ENCODE assay signal across 18 cellular contexts in the genomic region with DNA sequence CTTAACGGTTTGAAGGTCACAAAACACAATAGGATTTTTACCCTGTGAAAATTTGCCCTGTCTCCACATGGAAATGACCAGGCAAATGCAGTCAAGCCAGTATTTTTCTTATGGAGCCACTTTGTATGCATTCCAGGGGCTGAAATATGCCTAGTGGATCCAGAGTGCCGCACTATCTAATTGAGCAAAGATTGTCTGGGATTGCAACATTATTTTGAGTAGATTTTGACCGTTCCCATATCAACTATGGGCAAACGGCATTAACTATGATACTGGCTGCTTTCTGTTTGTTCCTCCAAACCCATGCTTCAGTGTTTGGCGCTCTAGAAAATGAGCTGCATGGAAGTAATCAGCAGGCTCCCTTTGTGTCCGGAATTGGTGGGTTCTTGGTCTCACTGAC.
DNase-seq lines count a peak whose midpoint lies in the region; ATAC-seq, FAIRE-seq and TF ChIP-seq lines count a peak whose summit lies in the region.
"Had no signal": no experiment of that assay in that cellular context is flagged by ENCODE, and none has a peak within 500 bp of the region (broad histone marks: within the 10 kb centered on the region; RNA-seq: fewer than 3 reads in every experiment).

No MANE protein-coding gene starts in this region.

- no peaks in the 10 kb centered on the region for H3K27me3 Mint-ChIP-seq in CD4-positive, CD25-positive, alpha-beta regulatory T cell
- H3K27me3 Mint-ChIP-seq in activated T-helper 17 cell treated with anti-CD3 and anti-CD28 coated beads, Interleukin-2, amount 50 U/mL, for 72 hours = no peaks in the 10 kb centered on the region

- 51 to 65% (median 63%) methylated on average over 6 of the region's 6 CpGs for WGBS in adrenal gland, 4 donors
- whole genome bisulfite sequencing in pancreas, 2 donors = 43 to 44% methylated on average over 6 of the region's 6 CpGs

- TF ChIP-seq POLR2A in adrenal gland (IDR thresholded peaks at IDR 0.05) = no peak

- no peaks in the 10 kb centered on the region for H3K27me3 ChIP-seq in CD4-positive, CD25-positive, alpha-beta regulatory T cell (ENCODE audit: control insufficient read depth, insufficient read depth, low read length)
- H3K27me3 ChIP-seq in adrenal gland = no peaks in the 10 kb centered on the region
- H3K27me3 ChIP-seq in pancreas = no peaks in the 10 kb centered on the region
- H3K27me3 ChIP-seq in ascending aorta = no peaks in the 10 kb centered on the region
- H3K27me3 ChIP-seq: BLaER1 had no signal

- peak overlapping the region in 2 of 3 donors; percentile 49 to 70 for H3K27ac Mint-ChIP-seq in CD4-positive, CD25-positive, alpha-beta regulatory T cell
- H3K27ac Mint-ChIP-seq in activated T-helper 17 cell treated with anti-CD3 and anti-CD28 coated beads, Interleukin-2, amount 50 U/mL, for 72 hours = no peak overlapping the region

- no peaks in the 10 kb centered on the region for H3K9me3 ChIP-seq in CD4-positive, CD25-positive, alpha-beta regulatory T cell (ENCODE audit: control insufficient read depth in 2 of 2, low read length in 2 of 2)
- H3K9me3 ChIP-seq in adrenal gland (replicated peaks in 1 of 3) (no peaks in the 10 kb centered on the region), pancreas (no peaks in the 10 kb centered on the region), ascending aorta (no peaks in the 10 kb centered on the region)

- no peak for ATAC-seq in CD4-positive, CD25-positive, alpha-beta regulatory T cell (ENCODE audit: low read depth in 2 of 2)
- ATAC-seq in pancreas = peak; percentile 13 to 51 (median 22)
- no peak for ATAC-seq in activated T-helper 17 cell treated with anti-CD3 and anti-CD28 coated beads, Interleukin-2, amount 50 U/mL, for 72 hours (replicated peaks)
- no peak for ATAC-seq in HG02759 (IDR thresholded peaks at IDR 0.05; ENCODE audit: unreplicated experiment)
- ATAC-seq: GM12878, HCT116 had no signal

- H3K9me3 Mint-ChIP-seq in CD4-positive, CD25-positive, alpha-beta regulatory T cell = peaks cover 0 to 5% (median 1%) of the 10 kb centered on the region in 7 donors
- peaks cover 9% of the 10 kb centered on the region for H3K9me3 Mint-ChIP-seq in activated T-helper 17 cell treated with anti-CD3 and anti-CD28 coated beads, Interleukin-2, amount 50 U/mL, for 72 hours

- intact Hi-C loops in adrenal gland (cut with DNase I) (no loop called here), pancreas (cut with DNase I) (no loop called here), ascending aorta (cut with DNase I) (no loop called here)

- H3K4me3 Mint-ChIP-seq in CD4-positive, CD25-positive, alpha-beta regulatory T cell = no peak overlapping the region
- no peak overlapping the region for H3K4me3 Mint-ChIP-seq in activated T-helper 17 cell treated with anti-CD3 and anti-CD28 coated beads, Interleukin-2, amount 50 U/mL, for 72 hours

- no peak for TF ChIP-seq CTCF in adrenal gland (IDR thresholded peaks at IDR 0.05)
- no peak for TF ChIP-seq CTCF in pancreas (IDR thresholded peaks at IDR 0.05)
- TF ChIP-seq CTCF in ascending aorta (IDR thresholded peaks at IDR 0.05) = no peak

- H3K36me3 Mint-ChIP-seq in CD4-positive, CD25-positive, alpha-beta regulatory T cell = no peaks in the 10 kb centered on the region
- H3K36me3 Mint-ChIP-seq in activated T-helper 17 cell treated with anti-CD3 and anti-CD28 coated beads, Interleukin-2, amount 50 U/mL, for 72 hours (ENCODE audit: low read depth) = no peaks in the 10 kb centered on the region

- DNase-seq in CD4-positive, CD25-positive, alpha-beta regulatory T cell = no peak
- no peak for DNase-seq in adrenal gland
- peak; percentile 22 for DNase-seq in iris pigment epithelial cell (ENCODE audit: low read depth)
- no peak for DNase-seq in pancreas
- no peak for DNase-seq in ascending aorta (ENCODE audit: low spot score in 2 of 2)
- no peak for DNase-seq in NCI-H1436 treated with DMSO at 0.1 percent for 48 hours (lab: John Stamatoyannopoulos, UW)
- DNase-seq: 8988T, GDM1, KBM-7, NCI-H1048, NCI-H2081 treated with DMSO at 0.1 percent for 48 hours, NCI-H510A treated with DMSO at 0.1 percent for 48 hours, PC-9 had no signal

- H3K36me3 ChIP-seq in CD4-positive, CD25-positive, alpha-beta regulatory T cell (ENCODE audit: control insufficient read depth, insufficient read depth, low read length) = no peaks in the 10 kb centered on the region
- H3K36me3 ChIP-seq in adrenal gland (replicated peaks in 1 of 2) (no peaks in the 10 kb centered on the region), pancreas (no peaks in the 10 kb centered on the region), ascending aorta (no peaks in the 10 kb centered on the region)
- H3K36me3 ChIP-seq: BLaER1 had no signal

- no peak overlapping the region for H3K4me3 ChIP-seq in CD4-positive, CD25-positive, alpha-beta regulatory T cell (ENCODE audit: low read depth, low read length)
- H3K4me3 ChIP-seq in adrenal gland (no peak overlapping the region), pancreas (no peak overlapping the region), ascending aorta (no peak overlapping the region)
- H3K4me3 ChIP-seq: BLaER1, GM12878, PC-9 had no signal

- H3K4me1 ChIP-seq in CD4-positive, CD25-positive, alpha-beta regulatory T cell (ENCODE audit: control insufficient read depth, insufficient read depth, low read length, poor library complexity, severe bottlenecking) = peaks cover 6% of the 10 kb centered on the region
- H3K4me1 ChIP-seq in adrenal gland (replicated peaks in 1 of 2) (peaks cover 9 to 27% of the 10 kb centered on the region in 2 donors), pancreas (peaks cover 13 to 28% (median 26%) of the 10 kb centered on the region in 3 donors), ascending aorta (no peaks in the 10 kb centered on the region)
- H3K4me1 ChIP-seq: BLaER1 had no signal

- no peak overlapping the region for H3K27ac ChIP-seq in CD4-positive, CD25-positive, alpha-beta regulatory T cell (ENCODE audit: insufficient read depth, low read length, poor library complexity, severe bottlenecking)
- H3K27ac ChIP-seq in adrenal gland = peak overlapping the region in 3 of 5 donors; percentile 40 to 72 (median 55)
- H3K27ac ChIP-seq in pancreas = peak overlapping the region in 1 of 4 donors; percentile 47
- no peak overlapping the region for H3K27ac ChIP-seq in ascending aorta
- H3K27ac ChIP-seq: BLaER1, PC-9 had no signal

- H3K4me1 Mint-ChIP-seq in CD4-positive, CD25-positive, alpha-beta regulatory T cell = peaks cover 16 to 41% (median 30%) of the 10 kb centered on the region in 4 donors
- peaks cover 17% of the 10 kb centered on the region for H3K4me1 Mint-ChIP-seq in activated T-helper 17 cell treated with anti-CD3 and anti-CD28 coated beads, Interleukin-2, amount 50 U/mL, for 72 hours

- FAIRE-seq in pancreas (lab: Jason Lieb, UNC) = no peak
- FAIRE-seq: GM12878 had no signal

Comparison
In these comparisons a context has a peak if more than half of its experiments do, and no peak if none do; other contexts are left out.
1. ATAC-seq: peak in pancreas (4 of 4); none in CD4-positive, CD25-positive, alpha-beta regulatory T cell (0 of 2), activated T-helper 17 cell treated with anti-CD3 and anti-CD28 coated beads, Interleukin-2, amount 50 U/mL, for 72 hours (single experiment) and HG02759 (single experiment).
2. H3K27ac ChIP-seq: peak in adrenal gland (3 of 5); none in CD4-positive, CD25-positive, alpha-beta regulatory T cell (single experiment) and ascending aorta (0 of 2).